Comparison of ENCODE assay signal across 1 cellular context in the genomic region with DNA sequence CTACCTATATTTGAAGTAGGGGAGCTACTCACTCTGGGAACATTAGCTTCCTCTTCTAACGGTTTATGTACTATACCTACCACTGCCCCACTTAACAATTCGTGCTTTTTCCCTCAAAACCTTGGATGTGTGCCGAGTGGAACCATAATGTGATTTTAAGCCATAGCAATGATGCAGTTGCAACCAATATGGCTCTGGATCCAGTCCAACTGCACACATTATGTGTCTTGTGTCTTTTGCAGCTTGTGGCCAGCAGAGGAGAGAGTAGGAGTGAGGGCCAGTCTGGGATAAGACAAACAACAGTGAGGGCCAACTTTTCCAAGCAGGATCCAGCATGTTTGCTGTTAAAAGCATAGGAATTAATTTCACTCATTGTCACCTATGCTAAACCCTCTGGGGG.
TF ChIP-seq lines count a peak whose summit lies in the region.

No MANE protein-coding gene starts in this region.

TF ChIP-seq in HEK293, 187 proteins besides CTCF, POLR2A, EP300 and RAD21 (continued from another document):
- TF ChIP-seq MEIS1 (CRISPR knock-in tag; IDR thresholded peaks at IDR 0.05; ENCODE audit: borderline replicate concordance) = no peak
- TF ChIP-seq ZNF202 (tag by site-specific recombination; IDR thresholded peaks at IDR 0.05; ENCODE audit: borderline replicate concordance) = no peak
- no peak for TF ChIP-seq ZNF555 (tag by site-specific recombination; conservative IDR thresholded peaks at IDR 0.05)
- TF ChIP-seq ZNF561 (tag by site-specific recombination; IDR thresholded peaks at IDR 0.05; ENCODE audit: borderline replicate concordance) = no peak
- TF ChIP-seq ZNF600 (tag by site-specific recombination; IDR thresholded peaks at IDR 0.05) = 0 out of 2 replicates have a peak, but pooled peaks have one; percentile 10
- no peak for TF ChIP-seq KLF10 (tag by site-specific recombination; IDR thresholded peaks at IDR 0.05)
- no peak; the same call in 1 of the 2 replicates for TF ChIP-seq MZF1 (tag by site-specific recombination; IDR thresholded peaks at IDR 0.05; ENCODE audit: borderline replicate concordance)
- no peak for TF ChIP-seq SALL2 (tag by site-specific recombination; IDR thresholded peaks at IDR 0.05; ENCODE audit: borderline replicate concordance)
- TF ChIP-seq SP2 (tag by site-specific recombination; IDR thresholded peaks at IDR 0.05) = no peak
- TF ChIP-seq, protein P1, sequence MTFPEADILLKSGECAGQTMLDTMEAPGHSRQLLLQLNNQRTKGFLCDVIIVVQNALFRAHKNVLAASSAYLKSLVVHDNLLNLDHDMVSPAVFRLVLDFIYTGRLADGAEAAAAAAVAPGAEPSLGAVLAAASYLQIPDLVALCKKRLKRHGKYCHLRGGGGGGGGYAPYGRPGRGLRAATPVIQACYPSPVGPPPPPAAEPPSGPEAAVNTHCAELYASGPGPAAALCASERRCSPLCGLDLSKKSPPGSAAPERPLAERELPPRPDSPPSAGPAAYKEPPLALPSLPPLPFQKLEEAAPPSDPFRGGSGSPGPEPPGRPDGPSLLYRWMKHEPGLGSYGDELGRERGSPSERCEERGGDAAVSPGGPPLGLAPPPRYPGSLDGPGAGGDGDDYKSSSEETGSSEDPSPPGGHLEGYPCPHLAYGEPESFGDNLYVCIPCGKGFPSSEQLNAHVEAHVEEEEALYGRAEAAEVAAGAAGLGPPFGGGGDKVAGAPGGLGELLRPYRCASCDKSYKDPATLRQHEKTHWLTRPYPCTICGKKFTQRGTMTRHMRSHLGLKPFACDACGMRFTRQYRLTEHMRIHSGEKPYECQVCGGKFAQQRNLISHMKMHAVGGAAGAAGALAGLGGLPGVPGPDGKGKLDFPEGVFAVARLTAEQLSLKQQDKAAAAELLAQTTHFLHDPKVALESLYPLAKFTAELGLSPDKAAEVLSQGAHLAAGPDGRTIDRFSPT (tag by site-specific recombination; IDR thresholded peaks at IDR 0.05) = no peak
- TF ChIP-seq OVOL3 (tag by site-specific recombination; IDR thresholded peaks at IDR 0.05) = peak; percentile 74
- TF ChIP-seq, protein P2, sequence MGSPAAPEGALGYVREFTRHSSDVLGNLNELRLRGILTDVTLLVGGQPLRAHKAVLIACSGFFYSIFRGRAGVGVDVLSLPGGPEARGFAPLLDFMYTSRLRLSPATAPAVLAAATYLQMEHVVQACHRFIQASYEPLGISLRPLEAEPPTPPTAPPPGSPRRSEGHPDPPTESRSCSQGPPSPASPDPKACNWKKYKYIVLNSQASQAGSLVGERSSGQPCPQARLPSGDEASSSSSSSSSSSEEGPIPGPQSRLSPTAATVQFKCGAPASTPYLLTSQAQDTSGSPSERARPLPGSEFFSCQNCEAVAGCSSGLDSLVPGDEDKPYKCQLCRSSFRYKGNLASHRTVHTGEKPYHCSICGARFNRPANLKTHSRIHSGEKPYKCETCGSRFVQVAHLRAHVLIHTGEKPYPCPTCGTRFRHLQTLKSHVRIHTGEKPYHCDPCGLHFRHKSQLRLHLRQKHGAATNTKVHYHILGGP (tag by site-specific recombination; IDR thresholded peaks at IDR 0.05) = no peak
- no peak for TF ChIP-seq ZNF266 (tag by site-specific recombination; IDR thresholded peaks at IDR 0.05; ENCODE audit: low read depth)
- no peak for TF ChIP-seq YY2 (tag by site-specific recombination; IDR thresholded peaks at IDR 0.05)
- TF ChIP-seq ZNF37A (tag by site-specific recombination; IDR thresholded peaks at IDR 0.05) = no peak
- no peak for TF ChIP-seq SCRT1 (tag by site-specific recombination; IDR thresholded peaks at IDR 0.05; ENCODE audit: borderline replicate concordance)
- TF ChIP-seq, protein P3, sequence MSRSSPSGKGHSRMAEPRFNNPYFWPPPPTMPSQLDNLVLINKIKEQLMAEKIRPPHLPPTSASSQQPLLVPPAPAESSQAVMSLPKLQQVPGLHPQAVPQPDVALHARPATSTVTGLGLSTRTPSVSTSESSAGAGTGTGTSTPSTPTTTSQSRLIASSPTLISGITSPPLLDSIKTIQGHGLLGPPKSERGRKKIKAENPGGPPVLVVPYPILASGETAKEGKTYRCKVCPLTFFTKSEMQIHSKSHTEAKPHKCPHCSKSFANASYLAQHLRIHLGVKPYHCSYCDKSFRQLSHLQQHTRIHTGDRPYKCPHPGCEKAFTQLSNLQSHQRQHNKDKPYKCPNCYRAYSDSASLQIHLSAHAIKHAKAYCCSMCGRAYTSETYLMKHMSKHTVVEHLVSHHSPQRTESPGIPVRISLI (tag by site-specific recombination; IDR thresholded peaks at IDR 0.05) = no peak
- no peak for TF ChIP-seq ZNF211 (tag by site-specific recombination; IDR thresholded peaks at IDR 0.05; ENCODE audit: low read depth)
- TF ChIP-seq ZNF169 (tag by site-specific recombination; IDR thresholded peaks at IDR 0.05) = no peak
- TF ChIP-seq, protein P4, sequence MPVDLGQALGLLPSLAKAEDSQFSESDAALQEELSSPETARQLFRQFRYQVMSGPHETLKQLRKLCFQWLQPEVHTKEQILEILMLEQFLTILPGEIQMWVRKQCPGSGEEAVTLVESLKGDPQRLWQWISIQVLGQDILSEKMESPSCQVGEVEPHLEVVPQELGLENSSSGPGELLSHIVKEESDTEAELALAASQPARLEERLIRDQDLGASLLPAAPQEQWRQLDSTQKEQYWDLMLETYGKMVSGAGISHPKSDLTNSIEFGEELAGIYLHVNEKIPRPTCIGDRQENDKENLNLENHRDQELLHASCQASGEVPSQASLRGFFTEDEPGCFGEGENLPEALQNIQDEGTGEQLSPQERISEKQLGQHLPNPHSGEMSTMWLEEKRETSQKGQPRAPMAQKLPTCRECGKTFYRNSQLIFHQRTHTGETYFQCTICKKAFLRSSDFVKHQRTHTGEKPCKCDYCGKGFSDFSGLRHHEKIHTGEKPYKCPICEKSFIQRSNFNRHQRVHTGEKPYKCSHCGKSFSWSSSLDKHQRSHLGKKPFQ (tag by site-specific recombination; IDR thresholded peaks at IDR 0.05) = 0 out of 2 replicates have a peak, but pooled peaks have one; percentile 12
- no peak for TF ChIP-seq ZNF544 (tag by site-specific recombination; IDR thresholded peaks at IDR 0.05)
- TF ChIP-seq ZNF324 (tag by site-specific recombination; IDR thresholded peaks at IDR 0.05) = no peak
- TF ChIP-seq OSR2 (tag by site-specific recombination; IDR thresholded peaks at IDR 0.05) = peak; percentile 78
- TF ChIP-seq, protein P5, sequence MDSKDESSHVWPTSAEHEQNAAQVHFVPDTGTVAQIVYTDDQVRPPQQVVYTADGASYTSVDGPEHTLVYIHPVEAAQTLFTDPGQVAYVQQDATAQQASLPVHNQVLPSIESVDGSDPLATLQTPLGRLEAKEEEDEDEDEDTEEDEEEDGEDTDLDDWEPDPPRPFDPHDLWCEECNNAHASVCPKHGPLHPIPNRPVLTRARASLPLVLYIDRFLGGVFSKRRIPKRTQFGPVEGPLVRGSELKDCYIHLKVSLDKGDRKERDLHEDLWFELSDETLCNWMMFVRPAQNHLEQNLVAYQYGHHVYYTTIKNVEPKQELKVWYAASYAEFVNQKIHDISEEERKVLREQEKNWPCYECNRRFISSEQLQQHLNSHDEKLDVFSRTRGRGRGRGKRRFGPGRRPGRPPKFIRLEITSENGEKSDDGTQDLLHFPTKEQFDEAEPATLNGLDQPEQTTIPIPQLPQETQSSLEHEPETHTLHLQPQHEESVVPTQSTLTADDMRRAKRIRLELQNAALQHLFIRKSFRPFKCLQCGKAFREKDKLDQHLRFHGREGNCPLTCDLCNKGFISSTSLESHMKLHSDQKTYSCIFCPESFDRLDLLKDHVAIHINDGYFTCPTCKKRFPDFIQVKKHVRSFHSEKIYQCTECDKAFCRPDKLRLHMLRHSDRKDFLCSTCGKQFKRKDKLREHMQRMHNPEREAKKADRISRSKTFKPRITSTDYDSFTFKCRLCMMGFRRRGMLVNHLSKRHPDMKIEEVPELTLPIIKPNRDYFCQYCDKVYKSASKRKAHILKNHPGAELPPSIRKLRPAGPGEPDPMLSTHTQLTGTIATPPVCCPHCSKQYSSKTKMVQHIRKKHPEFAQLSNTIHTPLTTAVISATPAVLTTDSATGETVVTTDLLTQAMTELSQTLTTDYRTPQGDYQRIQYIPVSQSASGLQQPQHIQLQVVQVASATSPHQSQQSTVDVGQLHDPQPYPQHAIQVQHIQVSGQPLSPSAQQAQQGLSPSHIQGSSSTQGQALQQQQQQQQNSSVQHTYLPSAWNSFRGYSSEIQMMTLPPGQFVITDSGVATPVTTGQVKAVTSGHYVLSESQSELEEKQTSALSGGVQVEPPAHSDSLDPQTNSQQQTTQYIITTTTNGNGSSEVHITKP (tag by site-specific recombination; IDR thresholded peaks at IDR 0.05) = peak; percentile 43
